ENCODE assay signal across 7 cellular contexts in genomic region chr10:63713191-63714144, GRCh38.
A peak's percentile ranks its signal among the peaks of the same experiment; 100 is the strongest.
DNase-seq lines count a peak whose midpoint lies in the region; ATAC-seq, FAIRE-seq and TF ChIP-seq lines count a peak whose summit lies in the region.

No MANE protein-coding gene starts in this region.

- H3K27ac Mint-ChIP-seq in astrocyte (ENCODE audit: unreplicated experiment), result peak overlapping the region; percentile 92

- no peaks in the 10 kb centered on the region for H3K79me2 ChIP-seq in astrocyte (ENCODE audit: insufficient read depth, low read length)

- no peak for TF ChIP-seq POLR2A in spleen (IDR thresholded peaks at IDR 0.05)

- H3K9me3 Mint-ChIP-seq in astrocyte (ENCODE audit: unreplicated experiment), result no peaks in the 10 kb centered on the region

- no peaks in the 10 kb centered on the region for H3K27me3 ChIP-seq in astrocyte (ENCODE audit: insufficient read depth, low read length)
- no peaks in the 10 kb centered on the region for H3K27me3 ChIP-seq in iPS-18a (ENCODE audit: control insufficient read depth, insufficient read depth, low read length)
- H3K27me3 ChIP-seq in spleen (replicated peaks in 1 of 7), result no peaks in the 10 kb centered on the region

- peak; percentile 82 for DNase-seq in NCI-H1048 (lab: John Stamatoyannopoulos, UW)
- DNase-seq in astrocyte (ENCODE audit: low read depth), result peak; percentile 65
- DNase-seq in spleen, result no peak
- no peak for DNase-seq in SW 1271 (lab: John Stamatoyannopoulos, UW)

- no peaks in the 10 kb centered on the region for H3K27me3 Mint-ChIP-seq in astrocyte (ENCODE audit: low read depth, unreplicated experiment)

- H3K4me1 Mint-ChIP-seq in astrocyte (ENCODE audit: low read depth, unreplicated experiment), result peaks cover 38% of the 10 kb centered on the region

- H3K4me3 ChIP-seq in astrocyte (ENCODE audit: insufficient read depth, low read depth, low read length) (peak overlapping the region; percentile 2), iPS-18a (ENCODE audit: low read length) (peak overlapping the region; percentile 55), spleen (no peak overlapping the region)

- H3K4me3 Mint-ChIP-seq in astrocyte (ENCODE audit: unreplicated experiment), result peak overlapping the region; percentile 69

- H3K36me3 Mint-ChIP-seq in astrocyte (ENCODE audit: low read depth, unreplicated experiment), result no peaks in the 10 kb centered on the region

- H3K4me2 ChIP-seq in astrocyte (ENCODE audit: low read length), result peak overlapping the region; percentile 71

- intact Hi-C loops in spleen (cut with DNase I; ENCODE audit: low total_unique reads), result no loop called here

- no peaks in the 10 kb centered on the region for H3K9me3 ChIP-seq in astrocyte (ENCODE audit: insufficient read depth, low read depth, low read length)
- no peaks in the 10 kb centered on the region for H3K9me3 ChIP-seq in iPS-18a (ENCODE audit: control insufficient read depth, low read depth, low read length)
- H3K9me3 ChIP-seq in spleen, result no peaks in the 10 kb centered on the region

- H3K9ac ChIP-seq in astrocyte (ENCODE audit: low read length), result peak overlapping the region; percentile 38
- H3K9ac ChIP-seq in iPS-18a (ENCODE audit: low read length), result peak overlapping the region; percentile 53

- ATAC-seq in esophagus mucosa (no peak), GM18868 (IDR thresholded peaks at IDR 0.05; ENCODE audit: unreplicated experiment) (no peak)

- H3K4me1 ChIP-seq in astrocyte (ENCODE audit: insufficient read depth, low read length) (peaks cover 42% of the 10 kb centered on the region), iPS-18a (ENCODE audit: control insufficient read depth, low read depth, low read length) (peaks cover 52% of the 10 kb centered on the region), spleen (peaks cover 5 to 44% (median 19%) of the 10 kb centered on the region in 6 donors)

- FAIRE-seq in astrocyte (lab: Jason Lieb, UNC), result no peak

- H2AFZ ChIP-seq in astrocyte (ENCODE audit: low read depth, low read length), result no peak overlapping the region

- no peaks in the 10 kb centered on the region for H4K20me1 ChIP-seq in astrocyte (ENCODE audit: insufficient read depth, low read length)

- H3K36me3 ChIP-seq in astrocyte (ENCODE audit: insufficient read depth, low read length) (no peaks in the 10 kb centered on the region), iPS-18a (ENCODE audit: control insufficient read depth, low read depth, low read length) (no peaks in the 10 kb centered on the region), spleen (no peaks in the 10 kb centered on the region)

- H3K27ac ChIP-seq in astrocyte (ENCODE audit: low read depth, low read length) (peak overlapping the region; percentile 55), iPS-18a (ENCODE audit: low read length) (peak overlapping the region; percentile 76), spleen (peak overlapping the region in 7 of 8 donors; percentile 12 to 71 (median 62))

- WGBS in spleen, 5 donors, result 48 to 55% (median 51%) methylated on average over 7 of the region's 7 CpGs

- TF ChIP-seq CTCF in astrocyte (IDR thresholded peaks at IDR 0.05; ENCODE audit: insufficient read depth, low read depth, low read length) (no peak), spleen (IDR thresholded peaks at IDR 0.05 in 8 of 11, conservative IDR thresholded peaks at IDR 0.05 in 3 of 11) (no peak)

Comparison
In these comparisons a context has a peak if more than half of its experiments do, and no peak if none do; other contexts are left out.
1. DNase-seq: peak in NCI-H1048 (single experiment) and astrocyte (single experiment); none in spleen (single experiment) and SW 1271 (0 of 2).
2. H3K4me3 ChIP-seq: peak in astrocyte (single experiment) and iPS-18a (single experiment); none in spleen (0 of 8).
3. Peak in every context shown above with its lines, with median percentiles within 50 percentile points of each other: H3K27ac ChIP-seq.